Comparison of ENCODE assay signal across 8 cellular contexts in genomic region chr15:42650208-42651066, GRCh38.
DNase-seq lines count a peak whose midpoint lies in the region; ATAC-seq and TF ChIP-seq lines count a peak whose summit lies in the region.

No MANE protein-coding gene starts in this region.

- H3K4me3 ChIP-seq in fibroblast of the aortic adventitia (ENCODE audit: low read depth, low read length) (no peak overlapping the region), tibial nerve (no peak overlapping the region)

- H3K4me1 Mint-ChIP-seq in activated T-cell treated with anti-CD3 and anti-CD28 coated beads, Interleukin-2, amount 50 U/mL, for 24 hours (ENCODE audit: low read depth): peaks cover 5% of the 10 kb centered on the region

- TF ChIP-seq CTCF in fibroblast of the aortic adventitia (IDR thresholded peaks at IDR 0.05; ENCODE audit: insufficient read depth, low read length) (peak; percentile 94), tibial nerve (IDR thresholded peaks at IDR 0.05) (peak; percentile 63 to 78 (median 70))

- H3K4me3 Mint-ChIP-seq in activated T-cell treated with anti-CD3 and anti-CD28 coated beads, Interleukin-2, amount 50 U/mL, for 24 hours: no peak overlapping the region

- H3K27ac Mint-ChIP-seq in activated T-cell treated with anti-CD3 and anti-CD28 coated beads, Interleukin-2, amount 50 U/mL, for 24 hours: no peak overlapping the region

- H3K27me3 ChIP-seq in tibial nerve: no peaks in the 10 kb centered on the region

- TF ChIP-seq EP300 in tibial nerve (IDR thresholded peaks at IDR 0.05): peak in 1 of 2 donors; percentile 64

- 49 to 53% methylated on average over 5 of the region's 5 CpGs for WGBS in tibial nerve, 2 donors

- H3K9me3 Mint-ChIP-seq in activated T-cell treated with anti-CD3 and anti-CD28 coated beads, Interleukin-2, amount 50 U/mL, for 24 hours: no peaks in the 10 kb centered on the region

- peak overlapping the region in 1 of 4 donors; percentile 7 for H3K27ac ChIP-seq in tibial nerve

- peaks cover 0 to 34% (median 0%) of the 10 kb centered on the region in 3 donors for H3K36me3 ChIP-seq in tibial nerve

- DNase-seq in AG08396 (ENCODE audit: low spot score): peak; percentile 78
- DNase-seq in HuH-7.5 (ENCODE audit: low spot score): peak; percentile 28
- peak; percentile 90 for DNase-seq in OCI-M1 (lab: John Stamatoyannopoulos, UW)
- DNase-seq in activated T-cell treated with anti-CD3 and anti-CD28 coated beads, Interleukin-2, amount 50 U/mL, for 24 hours: peak; percentile 40
- peak; percentile 87 for DNase-seq in fibroblast of the aortic adventitia (ENCODE audit: low read depth)
- peak; percentile 65 for DNase-seq in non-pigmented ciliary epithelial cell (ENCODE audit: low read depth)
- peak; percentile 42 to 88 for DNase-seq in tibial nerve (ENCODE audit: low spot score in 2 of 2)

- TF ChIP-seq POLR2A in tibial nerve (IDR thresholded peaks at IDR 0.05): no peak

- peaks cover 0 to 19% (median 0%) of the 10 kb centered on the region in 4 donors for H3K4me1 ChIP-seq in tibial nerve

- peaks cover 9% of the 10 kb centered on the region for H3K36me3 Mint-ChIP-seq in activated T-cell treated with anti-CD3 and anti-CD28 coated beads, Interleukin-2, amount 50 U/mL, for 24 hours (ENCODE audit: low read depth)

- H3K27me3 Mint-ChIP-seq in activated T-cell treated with anti-CD3 and anti-CD28 coated beads, Interleukin-2, amount 50 U/mL, for 24 hours: no peaks in the 10 kb centered on the region

- H3K9me3 ChIP-seq in tibial nerve: no peaks in the 10 kb centered on the region

- peak; percentile 60 for ATAC-seq in GM18858 (IDR thresholded peaks at IDR 0.05; ENCODE audit: unreplicated experiment)

Comparison
In these comparisons a context has a peak if more than half of its experiments do, and no peak if none do; other contexts are left out.
1. DNase-seq: peak in every context shown above with its lines; median percentile 90 in OCI-M1; 87 in fibroblast of the aortic adventitia; 78 in AG08396; 65 in non-pigmented ciliary epithelial cell; 65 in tibial nerve; 40 in activated T-cell treated with anti-CD3 and anti-CD28 coated beads, Interleukin-2, amount 50 U/mL, for 24 hours; 28 in HuH-7.5.